In genomic region chr1:101002551-101002950, GRCh38 we compare ENCODE assay signal across 10 cellular contexts. TPM values are rescaled to one million over a fixed set of nuclear protein-coding genes. Genes with fewer than 3 reads are reported as not detected.
A peak's percentile ranks its signal among the peaks of the same experiment; 100 is the strongest.
DNase-seq lines count a peak whose midpoint lies in the region; ATAC-seq and TF ChIP-seq lines count a peak whose summit lies in the region.
"Had no signal": no experiment of that assay in that cellular context is flagged by ENCODE, and none has a peak within 500 bp of the region (broad histone marks: within the 10 kb centered on the region; RNA-seq: fewer than 3 reads in every experiment).

No MANE protein-coding gene starts in this region.

- no peak overlapping the region for H3K4me3 Mint-ChIP-seq in activated naive CD8-positive, alpha-beta T cell
- no peak overlapping the region for H3K4me3 Mint-ChIP-seq in activated naive CD8-positive, alpha-beta T cell treated with anti-CD3 and anti-CD28 coated beads, Interleukin-2, amount 50 U/mL, for 24 hours

- H3K4me1 Mint-ChIP-seq in activated naive CD8-positive, alpha-beta T cell (ENCODE audit: low read depth): peaks cover 68% of the 10 kb centered on the region
- H3K4me1 Mint-ChIP-seq in activated naive CD8-positive, alpha-beta T cell treated with anti-CD3 and anti-CD28 coated beads, Interleukin-2, amount 50 U/mL, for 24 hours: peaks cover 55% of the 10 kb centered on the region

- H3K4me3 ChIP-seq in fibroblast of mammary gland (ENCODE audit: control insufficient read depth, low read depth, low read length): no peak overlapping the region
- no peak overlapping the region for H3K4me3 ChIP-seq in upper lobe of right lung

- H3K27ac Mint-ChIP-seq in activated naive CD8-positive, alpha-beta T cell: peak overlapping the region; percentile 68
- no peak overlapping the region for H3K27ac Mint-ChIP-seq in activated naive CD8-positive, alpha-beta T cell treated with anti-CD3 and anti-CD28 coated beads, Interleukin-2, amount 50 U/mL, for 24 hours

- peaks cover 23% of the 10 kb centered on the region for H3K4me1 ChIP-seq in upper lobe of right lung

- peaks cover 29% of the 10 kb centered on the region for H3K36me3 Mint-ChIP-seq in activated naive CD8-positive, alpha-beta T cell
- peaks cover 59% of the 10 kb centered on the region for H3K36me3 Mint-ChIP-seq in activated naive CD8-positive, alpha-beta T cell treated with anti-CD3 and anti-CD28 coated beads, Interleukin-2, amount 50 U/mL, for 24 hours (ENCODE audit: low read depth)

- no peaks in the 10 kb centered on the region for H3K27me3 ChIP-seq in upper lobe of right lung

- ATAC-seq in activated naive CD8-positive, alpha-beta T cell treated with anti-CD3 and anti-CD28 coated beads, Interleukin-2, amount 50 U/mL, for 24 hours: no peak
- ATAC-seq in upper lobe of right lung (peak; percentile 72), HG03159 (IDR thresholded peaks at IDR 0.05; ENCODE audit: unreplicated experiment) (no peak)

- no peak for DNase-seq in activated naive CD8-positive, alpha-beta T cell treated with anti-CD3 and anti-CD28 coated beads, Interleukin-2, amount 50 U/mL, for 24 hours
- DNase-seq in NOMO-1 treated with dmso at 0.1 percent for 144 hours (lab: John Stamatoyannopoulos, UW; ENCODE audit: unreplicated experiment) (peak; percentile 50), fibroblast of mammary gland (ENCODE audit: low read depth) (peak; percentile 33), upper lobe of right lung (no peak), NCI-H146 treated with DMSO at 0.1 percent for 48 hours (lab: John Stamatoyannopoulos, UW; ENCODE audit: unreplicated experiment) (no peak), cerebellum (ENCODE audit: low spot score) (no peak)
- DNase-seq: activated CD4-positive, alpha-beta T cell treated with anti-CD3 and anti-CD28 coated beads, Interleukin-2, amount 50 U/mL, for 48 hours; NCI-H146 had no signal

- peaks cover 9% of the 10 kb centered on the region for H3K9me3 Mint-ChIP-seq in activated naive CD8-positive, alpha-beta T cell (ENCODE audit: low read depth)
- peaks cover 8% of the 10 kb centered on the region for H3K9me3 Mint-ChIP-seq in activated naive CD8-positive, alpha-beta T cell treated with anti-CD3 and anti-CD28 coated beads, Interleukin-2, amount 50 U/mL, for 24 hours

- no peaks in the 10 kb centered on the region for H3K27me3 Mint-ChIP-seq in activated naive CD8-positive, alpha-beta T cell
- no peaks in the 10 kb centered on the region for H3K27me3 Mint-ChIP-seq in activated naive CD8-positive, alpha-beta T cell treated with anti-CD3 and anti-CD28 coated beads, Interleukin-2, amount 50 U/mL, for 24 hours

- H3K27ac ChIP-seq in upper lobe of right lung: no peak overlapping the region

- TF ChIP-seq CTCF in fibroblast of mammary gland (conservative IDR thresholded peaks at IDR 0.05; ENCODE audit: control insufficient read depth, insufficient read depth, low read depth, low read length) (no peak), upper lobe of right lung (IDR thresholded peaks at IDR 0.05) (no peak)

- no peaks in the 10 kb centered on the region for H3K9me3 ChIP-seq in upper lobe of right lung

- intact Hi-C loops in upper lobe of right lung (cut with DNase I): no loop called here

- H3K36me3 ChIP-seq in upper lobe of right lung: peaks cover 5% of the 10 kb centered on the region

RNA-seq across cellular contexts. Expression of gene DPH5, which starts 23.0 kb away (rescaled TPM):
- total RNA-seq in upper lobe of right lung: 23.8 TPM
- total RNA-seq in cerebellum: 27.7 TPM

Comparison
In these comparisons a context has a peak if more than half of its experiments do, and no peak if none do; other contexts are left out.
1. DNase-seq: peak in NOMO-1 treated with dmso at 0.1 percent for 144 hours (single experiment) and fibroblast of mammary gland (single experiment); none in activated naive CD8-positive, alpha-beta T cell treated with anti-CD3 and anti-CD28 coated beads, Interleukin-2, amount 50 U/mL, for 24 hours (single experiment), upper lobe of right lung (single experiment), NCI-H146 treated with DMSO at 0.1 percent for 48 hours (single experiment) and cerebellum (single experiment).